In the genomic region with DNA sequence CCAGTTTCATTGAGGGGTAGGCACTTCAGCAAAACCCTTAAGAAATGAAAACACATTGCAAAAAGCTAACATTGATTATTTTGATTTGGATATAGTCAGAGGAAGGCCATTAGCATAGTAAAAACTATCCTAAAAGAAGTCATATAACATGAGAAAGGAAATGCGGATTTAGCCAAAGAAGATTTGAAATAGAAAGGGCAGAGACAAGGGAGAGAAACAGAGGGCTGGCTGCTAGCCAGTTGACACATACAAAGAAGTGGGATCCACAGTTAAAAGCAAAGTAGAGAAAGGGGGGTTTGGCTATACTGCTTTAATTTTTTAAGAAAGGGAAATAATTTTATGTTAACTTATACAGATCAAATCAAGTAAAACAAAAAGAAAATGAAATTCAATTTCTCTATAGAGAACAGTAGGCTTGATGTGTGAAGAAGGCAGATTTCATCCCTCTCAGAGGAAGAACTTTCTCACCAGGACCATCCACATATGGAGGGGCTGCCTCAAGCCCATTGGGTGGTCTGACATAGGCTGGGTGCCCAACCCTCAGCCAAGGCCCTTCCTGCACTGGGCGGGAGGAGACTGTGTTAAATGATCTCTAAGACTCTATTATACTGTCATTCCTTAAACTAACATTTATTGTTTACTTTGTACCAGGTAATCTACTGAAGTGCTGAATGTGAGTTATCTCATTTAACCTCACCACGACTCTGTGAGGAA, we compare ENCODE assay signal across 15 cellular contexts.
DNase-seq lines count a peak whose midpoint lies in the region; ATAC-seq, FAIRE-seq and TF ChIP-seq lines count a peak whose summit lies in the region.
"Had no signal": no experiment of that assay in that cellular context is flagged by ENCODE, and none has a peak within 500 bp of the region (broad histone marks: within the 10 kb centered on the region; RNA-seq: fewer than 3 reads in every experiment).

No MANE protein-coding gene starts in this region.

- no peak for TF ChIP-seq CTCF in HEK293 (tag by site-specific recombination; IDR thresholded peaks at IDR 0.05)
- TF ChIP-seq CTCF in astrocyte (IDR thresholded peaks at IDR 0.05; ENCODE audit: insufficient read depth, low read depth, low read length), result no peak
- TF ChIP-seq CTCF in testis (IDR thresholded peaks at IDR 0.05), result no peak

- intact Hi-C loops in testis (cut with DNase I; ENCODE audit: low total_unique reads), result no loop called here

- CTCF ChIA-PET in HEK293 (lab: Yijun Ruan, JAX), result interaction anchor here (0.7 kb wide), 1 partner anchor 26 kb away, joined by 3 read pairs; no protein-coding TSS in a partner anchor

- H3K36me3 ChIP-seq in HEK293 (ENCODE audit: control insufficient read depth in 2 of 2, insufficient read depth in 1 of 2, low read length in 2 of 2), result no peaks in the 10 kb centered on the region
- no peaks in the 10 kb centered on the region for H3K36me3 ChIP-seq in astrocyte (ENCODE audit: insufficient read depth, low read length)
- no peaks in the 10 kb centered on the region for H3K36me3 ChIP-seq in testis (ENCODE audit: low read depth, missing control alignments)
- H3K36me3 ChIP-seq: BLaER1 had no signal

- no peak overlapping the region for H3K4me2 ChIP-seq in astrocyte (ENCODE audit: low read length)
- H3K4me2 ChIP-seq: BLaER1 had no signal

- H3K27me3 Mint-ChIP-seq in astrocyte (ENCODE audit: low read depth, unreplicated experiment), result peaks cover 2% of the 10 kb centered on the region
- peaks cover 5 to 20% of the 10 kb centered on the region in 2 donors for H3K27me3 Mint-ChIP-seq in effector memory CD8-positive, alpha-beta T cell

- H3K27ac ChIP-seq in HEK293 (ENCODE audit: extremely low read depth, low read depth, low read length) (0 out of 2 replicates have a peak overlapping the region, but pooled peaks have one; percentile 35), astrocyte (ENCODE audit: low read depth, low read length) (peak overlapping the region; percentile 30), testis (no peak overlapping the region)
- H3K27ac ChIP-seq: BLaER1, SK-N-MC had no signal

- POLR2A ChIA-PET in HEK293 (lab: Yijun Ruan, JAX), result no interaction called here

- H3K9me3 ChIP-seq in HEK293 (ENCODE audit: control insufficient read depth, insufficient read depth, low read depth, low read length), result no peaks in the 10 kb centered on the region
- no peaks in the 10 kb centered on the region for H3K9me3 ChIP-seq in astrocyte (ENCODE audit: insufficient read depth, low read depth, low read length)
- H3K9me3 ChIP-seq in testis, result no peaks in the 10 kb centered on the region

- no peak for FAIRE-seq in astrocyte (lab: Jason Lieb, UNC)
- FAIRE-seq: K562 had no signal

- no peak overlapping the region for H2AFZ ChIP-seq in astrocyte (ENCODE audit: low read depth, low read length)

- H3K27me3 ChIP-seq in astrocyte (ENCODE audit: insufficient read depth, low read length) (no peaks in the 10 kb centered on the region), testis (no peaks in the 10 kb centered on the region)
- H3K27me3 ChIP-seq: BLaER1 had no signal

- H3K4me3 Mint-ChIP-seq in astrocyte (ENCODE audit: unreplicated experiment), result no peak overlapping the region
- H3K4me3 Mint-ChIP-seq in effector memory CD8-positive, alpha-beta T cell, result no peak overlapping the region
- H3K4me3 Mint-ChIP-seq: CD8-positive, alpha-beta memory T cell had no signal

- no peak overlapping the region for H3K9ac ChIP-seq in astrocyte (ENCODE audit: low read length)
- H3K9ac ChIP-seq: BLaER1 had no signal

- no peak for ATAC-seq in effector memory CD8-positive, alpha-beta T cell (replicated peaks)
- ATAC-seq: K562 had no signal

- H3K4me3 ChIP-seq in HEK293 (ENCODE audit: low read depth, low read length) (no peak overlapping the region), astrocyte (ENCODE audit: insufficient read depth, low read depth, low read length) (no peak overlapping the region), testis (no peak overlapping the region)
- H3K4me3 ChIP-seq: BLaER1, K562, SK-N-MC had no signal

- H3K9me3 Mint-ChIP-seq in astrocyte (ENCODE audit: unreplicated experiment), result peaks cover 19% of the 10 kb centered on the region
- H3K9me3 Mint-ChIP-seq in effector memory CD8-positive, alpha-beta T cell, result peaks cover 11 to 21% of the 10 kb centered on the region in 2 donors

- WGBS in testis, 2 donors, result 73 to 74% methylated on average over 3 of the region's 3 CpGs

- no peaks in the 10 kb centered on the region for H3K36me3 Mint-ChIP-seq in astrocyte (ENCODE audit: low read depth, unreplicated experiment)
- no peaks in the 10 kb centered on the region for H3K36me3 Mint-ChIP-seq in effector memory CD8-positive, alpha-beta T cell (ENCODE audit: insufficient read depth)

- DNase-seq in astrocyte (ENCODE audit: low read depth), result no peak
- DNase-seq in iris pigment epithelial cell (ENCODE audit: low read depth), result peak; percentile 44
- no peak for DNase-seq in NCI-H345 (lab: John Stamatoyannopoulos, UW)
- no peak for DNase-seq in ecto neural progenitor cell (ENCODE audit: low spot score)
- DNase-seq in testis, result no peak
- DNase-seq in effector memory CD8-positive, alpha-beta T cell, result no peak
- DNase-seq: CD8-positive, alpha-beta memory T cell; GF-D8; NCI-H1092; NCI-H1694; NCI-H446 had no signal

- peaks cover 11% of the 10 kb centered on the region for H3K4me1 Mint-ChIP-seq in astrocyte (ENCODE audit: low read depth, unreplicated experiment)
- H3K4me1 Mint-ChIP-seq in effector memory CD8-positive, alpha-beta T cell (ENCODE audit: low read depth in 2 of 2), result no peaks in the 10 kb centered on the region
- H3K4me1 Mint-ChIP-seq: CD8-positive, alpha-beta memory T cell had no signal

- H4K20me1 ChIP-seq in astrocyte (ENCODE audit: insufficient read depth, low read length), result no peaks in the 10 kb centered on the region
- H4K20me1 ChIP-seq: BLaER1 had no signal

- H3K79me2 ChIP-seq in astrocyte (ENCODE audit: insufficient read depth, low read length), result no peaks in the 10 kb centered on the region

- no peak for TF ChIP-seq POLR2A in testis (IDR thresholded peaks at IDR 0.05)

- no peak overlapping the region for H3K27ac Mint-ChIP-seq in astrocyte (ENCODE audit: unreplicated experiment)
- no peak overlapping the region for H3K27ac Mint-ChIP-seq in effector memory CD8-positive, alpha-beta T cell
- H3K27ac Mint-ChIP-seq: CD8-positive, alpha-beta memory T cell had no signal

- peaks cover 9% of the 10 kb centered on the region; the same call in 1 of the 2 replicates for H3K4me1 ChIP-seq in HEK293 (ENCODE audit: control insufficient read depth, insufficient read depth, low read length)
- peaks cover 10% of the 10 kb centered on the region for H3K4me1 ChIP-seq in astrocyte (ENCODE audit: insufficient read depth, low read length)
- no peaks in the 10 kb centered on the region for H3K4me1 ChIP-seq in testis
- H3K4me1 ChIP-seq: BLaER1 had no signal

TF ChIP-seq in HEK293, 187 proteins besides CTCF, POLR2A, EP300 and RAD21:
- TF ChIP-seq OVOL3 (tag by site-specific recombination; IDR thresholded peaks at IDR 0.05) (0 out of 2 replicates have a peak, but pooled peaks have one; percentile 18), ZNF629 (tag by site-specific recombination; IDR thresholded peaks at IDR 0.05) (0 out of 2 replicates have a peak, but pooled peaks have one; percentile 36), ZNF585B (tag by site-specific recombination; IDR thresholded peaks at IDR 0.05) (no peak)
- TF ChIP-seq, protein P1, sequence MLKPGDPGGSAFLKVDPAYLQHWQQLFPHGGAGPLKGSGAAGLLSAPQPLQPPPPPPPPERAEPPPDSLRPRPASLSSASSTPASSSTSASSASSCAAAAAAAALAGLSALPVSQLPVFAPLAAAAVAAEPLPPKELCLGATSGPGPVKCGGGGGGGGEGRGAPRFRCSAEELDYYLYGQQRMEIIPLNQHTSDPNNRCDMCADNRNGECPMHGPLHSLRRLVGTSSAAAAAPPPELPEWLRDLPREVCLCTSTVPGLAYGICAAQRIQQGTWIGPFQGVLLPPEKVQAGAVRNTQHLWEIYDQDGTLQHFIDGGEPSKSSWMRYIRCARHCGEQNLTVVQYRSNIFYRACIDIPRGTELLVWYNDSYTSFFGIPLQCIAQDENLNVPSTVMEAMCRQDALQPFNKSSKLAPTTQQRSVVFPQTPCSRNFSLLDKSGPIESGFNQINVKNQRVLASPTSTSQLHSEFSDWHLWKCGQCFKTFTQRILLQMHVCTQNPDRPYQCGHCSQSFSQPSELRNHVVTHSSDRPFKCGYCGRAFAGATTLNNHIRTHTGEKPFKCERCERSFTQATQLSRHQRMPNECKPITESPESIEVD (tag by site-specific recombination; IDR thresholded peaks at IDR 0.05), result 0 out of 2 replicates have a peak, but pooled peaks have one; percentile 45

Comparison
In these comparisons a context has a peak if more than half of its experiments do, and no peak if none do; other contexts are left out.
1. H3K27ac ChIP-seq: peak in HEK293 (single experiment) and astrocyte (single experiment); none in testis (0 of 2).